ENCODE assay signal across 8 cellular contexts in genomic region chr9:3240651-3241268, GRCh38.
DNase-seq lines count a peak whose midpoint lies in the region; ATAC-seq and TF ChIP-seq lines count a peak whose summit lies in the region.

No MANE protein-coding gene starts in this region.

- H3K4me3 ChIP-seq in CD4-positive, alpha-beta memory T cell (ENCODE audit: low read length in 2 of 2), result no peak overlapping the region

- POLR2A ChIA-PET in CD4-positive, alpha-beta memory T cell (lab: Charles Lee; ENCODE audit: partially characterized antibody), result no interaction called here
- POLR2A ChIA-PET in activated CD8-positive, alpha-beta T cell treated with anti-CD3 and anti-CD28 coated beads for 36 hours (lab: Charles Lee), result interaction anchor here (0.7 kb wide), 1 partner anchor 169 kb away, joined by 3 read pairs; no protein-coding TSS in a partner anchor

- H3K27ac Mint-ChIP-seq in CD4-positive, alpha-beta memory T cell, result no peak overlapping the region
- no peak overlapping the region for H3K27ac Mint-ChIP-seq in activated CD8-positive, alpha-beta T cell treated with anti-CD3 and anti-CD28 coated beads for 36 hours
- no peak overlapping the region for H3K27ac Mint-ChIP-seq in effector memory CD8-positive, alpha-beta T cell
- no peak overlapping the region for H3K27ac Mint-ChIP-seq in mesothelial cell of epicardium

- peaks cover 0 to 3% (median 0%) of the 10 kb centered on the region in 8 donors for H3K9me3 Mint-ChIP-seq in CD4-positive, alpha-beta memory T cell
- H3K9me3 Mint-ChIP-seq in activated CD8-positive, alpha-beta T cell treated with anti-CD3 and anti-CD28 coated beads for 36 hours, result no peaks in the 10 kb centered on the region
- H3K9me3 Mint-ChIP-seq in effector memory CD8-positive, alpha-beta T cell, result no peaks in the 10 kb centered on the region
- H3K9me3 Mint-ChIP-seq in mesothelial cell of epicardium, result no peaks in the 10 kb centered on the region

- ATAC-seq in GM19043 (IDR thresholded peaks at IDR 0.05; ENCODE audit: low read depth, unreplicated experiment) (peak; percentile 89), HG03196 (IDR thresholded peaks at IDR 0.05; ENCODE audit: unreplicated experiment) (peak; percentile 93)
- peak; percentile 90 for ATAC-seq in activated CD8-positive, alpha-beta T cell treated with anti-CD3 and anti-CD28 coated beads for 36 hours
- peak; percentile 86 for ATAC-seq in effector memory CD8-positive, alpha-beta T cell (replicated peaks)

- DNase-seq in CD4-positive, alpha-beta memory T cell, result peak; percentile 38 to 53 (median 43)
- peak; percentile 39 to 81 for DNase-seq in NCI-H526 (lab: John Stamatoyannopoulos, UW)
- peak; percentile 85 for DNase-seq in activated CD8-positive, alpha-beta T cell treated with anti-CD3 and anti-CD28 coated beads for 36 hours
- DNase-seq in effector memory CD8-positive, alpha-beta T cell, result peak; percentile 35 to 50 (median 40)
- DNase-seq in mesothelial cell of epicardium (ENCODE audit: low spot score in 2 of 2, unreplicated experiment in 2 of 2), result peak in 1 of 2 experiments; percentile 66
- peak; percentile 46 for DNase-seq in stimulated activated CD8-positive, alpha-beta memory T cell treated with anti-CD3 and anti-CD28 coated beads, Interleukin-4, amount 100 ng/mL, for 24 hours (ENCODE audit: low read depth)

- H3K9me3 ChIP-seq in CD4-positive, alpha-beta memory T cell (ENCODE audit: control insufficient read depth in 1 of 2, low read length in 2 of 2), result no peaks in the 10 kb centered on the region

- peaks cover 20 to 26% of the 10 kb centered on the region in 2 donors for H3K36me3 Mint-ChIP-seq in CD4-positive, alpha-beta memory T cell
- H3K36me3 Mint-ChIP-seq in activated CD8-positive, alpha-beta T cell treated with anti-CD3 and anti-CD28 coated beads for 36 hours (ENCODE audit: low read depth), result peaks cover 6% of the 10 kb centered on the region
- no peaks in the 10 kb centered on the region for H3K36me3 Mint-ChIP-seq in effector memory CD8-positive, alpha-beta T cell (ENCODE audit: insufficient read depth)
- peaks cover 18% of the 10 kb centered on the region for H3K36me3 Mint-ChIP-seq in mesothelial cell of epicardium

- H3K27me3 ChIP-seq in CD4-positive, alpha-beta memory T cell (ENCODE audit: insufficient read depth, low read length), result no peaks in the 10 kb centered on the region

- TF ChIP-seq CTCF in activated CD8-positive, alpha-beta T cell treated with anti-CD3 and anti-CD28 coated beads for 36 hours (IDR thresholded peaks at IDR 0.05), result peak; percentile 85
- TF ChIP-seq CTCF in mesothelial cell of epicardium (IDR thresholded peaks at IDR 0.05; ENCODE audit: unreplicated experiment), result peak; percentile 54

- H3K27ac ChIP-seq in CD4-positive, alpha-beta memory T cell (ENCODE audit: low read depth, low read length), result no peak overlapping the region

- no peaks in the 10 kb centered on the region for H3K4me1 ChIP-seq in CD4-positive, alpha-beta memory T cell (ENCODE audit: insufficient read depth, low read length)

- H3K4me1 Mint-ChIP-seq in CD4-positive, alpha-beta memory T cell, result peaks cover 0 to 1% (median 0%) of the 10 kb centered on the region in 4 donors
- peaks cover 10% of the 10 kb centered on the region for H3K4me1 Mint-ChIP-seq in activated CD8-positive, alpha-beta T cell treated with anti-CD3 and anti-CD28 coated beads for 36 hours (ENCODE audit: low read depth)
- H3K4me1 Mint-ChIP-seq in effector memory CD8-positive, alpha-beta T cell (ENCODE audit: low read depth in 2 of 2), result peaks cover 0 to 4% of the 10 kb centered on the region in 2 donors
- H3K4me1 Mint-ChIP-seq in mesothelial cell of epicardium, result peaks cover 10% of the 10 kb centered on the region

- CTCF ChIA-PET in CD4-positive, alpha-beta memory T cell (lab: Charles Lee; ENCODE audit: partially characterized antibody), result interaction anchor here (0.7 to 1.2 kb wide), 16 partner anchors 10 to 1126 kb away, joined by 3 to 14 read pairs (median 4); no protein-coding TSS in a partner anchor
- CTCF ChIA-PET in activated CD8-positive, alpha-beta T cell treated with anti-CD3 and anti-CD28 coated beads for 36 hours (lab: Charles Lee), result interaction anchor here (0.6 to 4.0 kb wide), 28 partner anchors 8 to 875 kb away, joined by 3 to 70 read pairs (median 3); no protein-coding TSS in a partner anchor

- no peaks in the 10 kb centered on the region for H3K27me3 Mint-ChIP-seq in CD4-positive, alpha-beta memory T cell
- H3K27me3 Mint-ChIP-seq in activated CD8-positive, alpha-beta T cell treated with anti-CD3 and anti-CD28 coated beads for 36 hours, result no peaks in the 10 kb centered on the region
- no peaks in the 10 kb centered on the region for H3K27me3 Mint-ChIP-seq in effector memory CD8-positive, alpha-beta T cell
- H3K27me3 Mint-ChIP-seq in mesothelial cell of epicardium (ENCODE audit: low read depth), result no peaks in the 10 kb centered on the region

- intact Hi-C loops in CD4-positive, alpha-beta memory T cell (cut with micrococcal nuclease), result loop anchor here (1.0 to 2.0 kb wide), 3 partner anchors 201 to 1099 kb away; no protein-coding TSS in a partner anchor
- intact Hi-C loops in activated CD8-positive, alpha-beta T cell treated with anti-CD3 and anti-CD28 coated beads for 36 hours (cut with micrococcal nuclease), result loop anchor here (2.0 kb wide), 1 partner anchor 200 kb away; no protein-coding TSS in a partner anchor

- H3K36me3 ChIP-seq in CD4-positive, alpha-beta memory T cell (ENCODE audit: insufficient read depth, low read length), result no peaks in the 10 kb centered on the region

- no peak overlapping the region for H3K4me3 Mint-ChIP-seq in CD4-positive, alpha-beta memory T cell
- no peak overlapping the region for H3K4me3 Mint-ChIP-seq in activated CD8-positive, alpha-beta T cell treated with anti-CD3 and anti-CD28 coated beads for 36 hours
- H3K4me3 Mint-ChIP-seq in effector memory CD8-positive, alpha-beta T cell, result no peak overlapping the region
- H3K4me3 Mint-ChIP-seq in mesothelial cell of epicardium, result no peak overlapping the region
